8 cellular contexts compared by ENCODE assay signal in genomic region chrX:20141281-20142220, GRCh38. TPM values are rescaled to one million over a fixed set of nuclear protein-coding genes. Genes with fewer than 3 reads are reported as not detected.
DNase-seq lines count a peak whose midpoint lies in the region; ATAC-seq and TF ChIP-seq lines count a peak whose summit lies in the region.

A gene with protein sequence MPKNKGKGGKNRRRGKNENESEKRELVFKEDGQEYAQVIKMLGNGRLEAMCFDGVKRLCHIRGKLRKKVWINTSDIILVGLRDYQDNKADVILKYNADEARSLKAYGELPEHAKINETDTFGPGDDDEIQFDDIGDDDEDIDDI (minus strand): TSS chrX:20141838. CDS start chrX:20141640, 198 bp downstream.

- H3K9me3 Mint-ChIP-seq in activated naive CD8-positive, alpha-beta T cell (ENCODE audit: low read depth), result no peaks in the 10 kb centered on the region

- peak within 1 kb of the TSS; percentile 86 for H2AFZ ChIP-seq in osteoblast (ENCODE audit: low read length)

- H3K4me3 Mint-ChIP-seq in activated naive CD8-positive, alpha-beta T cell, result peak within 1 kb of the TSS; percentile 91

- H3K27ac ChIP-seq in osteoblast (ENCODE audit: low read depth, low read length) (peak within 1 kb of the TSS; percentile 86), thoracic aorta (peak within 1 kb of the TSS; percentile 78 to 82)

- no peaks in the 10 kb centered on the region for H3K27me3 ChIP-seq in osteoblast (ENCODE audit: insufficient read depth, low read length)
- H3K27me3 ChIP-seq in thoracic aorta (replicated peaks; ENCODE audit: insufficient read depth), result no peaks in the 10 kb centered on the region

- DNase-seq in GM10248 (ENCODE audit: extremely low spot score) (peak; percentile 93), NCI-H1105 (lab: John Stamatoyannopoulos, UW) (peak; percentile 90), SKM-1 treated with dmso at 0.1 percent for 144 hours (lab: John Stamatoyannopoulos, UW; ENCODE audit: unreplicated experiment) (peak; percentile 86), glomerular visceral epithelial cell (ENCODE audit: extremely low spot score) (peak; percentile 96), osteoblast (ENCODE audit: insufficient read length, low spot score, missing footprints) (peak; percentile 91), thoracic aorta (ENCODE audit: low spot score) (peak; percentile 79)

- H3K4me3 ChIP-seq in osteoblast (ENCODE audit: insufficient read depth, low read length) (peak within 1 kb of the TSS; percentile 93), thoracic aorta (peak within 1 kb of the TSS; percentile 82)

- H3K36me3 ChIP-seq in osteoblast (ENCODE audit: insufficient read depth, low read length) (peaks cover 16% of the 10 kb centered on the region), thoracic aorta (peaks cover 2% of the 10 kb centered on the region)

- peaks cover 14% of the 10 kb centered on the region for H3K4me1 ChIP-seq in osteoblast (ENCODE audit: insufficient read depth, low read length)
- H3K4me1 ChIP-seq in thoracic aorta (ENCODE audit: control insufficient read depth in 1 of 2, low read depth in 2 of 2), result peaks cover 0 to 18% of the 10 kb centered on the region in 2 donors

- peaks cover 43% of the 10 kb centered on the region for H3K79me2 ChIP-seq in osteoblast (ENCODE audit: insufficient read depth, low read length)

- no peak for TF ChIP-seq CTCF in GM10248 (IDR thresholded peaks at IDR 0.05; ENCODE audit: control extremely low read depth, extremely low read depth, low read depth, missing control alignments)
- TF ChIP-seq CTCF in osteoblast (IDR thresholded peaks at IDR 0.05; ENCODE audit: extremely low read depth, low read depth, low read length), result no peak
- no peak for TF ChIP-seq CTCF in thoracic aorta (IDR thresholded peaks at IDR 0.05)

- no peaks in the 10 kb centered on the region for H3K9me3 ChIP-seq in osteoblast (ENCODE audit: low read depth, low read length)
- H3K9me3 ChIP-seq in thoracic aorta, result no peaks in the 10 kb centered on the region

- peak within 1 kb of the TSS; percentile 87 for H3K4me2 ChIP-seq in osteoblast (ENCODE audit: insufficient read depth, low read length)

- peaks cover 39% of the 10 kb centered on the region for H3K4me1 Mint-ChIP-seq in activated naive CD8-positive, alpha-beta T cell (ENCODE audit: low read depth)

- H4K20me1 ChIP-seq in osteoblast (ENCODE audit: insufficient read depth, low read length), result peaks cover 23% of the 10 kb centered on the region

- ATAC-seq in HG02623 (IDR thresholded peaks at IDR 0.05; ENCODE audit: unreplicated experiment) (peak; percentile 97), thoracic aorta (ENCODE audit: insufficient number of reproducible peaks, low FRiP score, low read depth) (peak; percentile 98)

- no peaks in the 10 kb centered on the region for H3K27me3 Mint-ChIP-seq in activated naive CD8-positive, alpha-beta T cell

- no peaks in the 10 kb centered on the region for H3K36me3 Mint-ChIP-seq in activated naive CD8-positive, alpha-beta T cell

- POLR2A ChIA-PET in GM10248 (lab: Yijun Ruan, JAX), result interaction anchor here (0.8 kb wide), 1 partner anchor 610 kb away, joined by 7 read pairs; no protein-coding TSS in a partner anchor

- CTCF ChIA-PET in GM10248 (lab: Yijun Ruan, JAX), result interaction anchor here (0.7 kb wide), 1 partner anchor 40 kb away, joined by 3 read pairs; no protein-coding TSS in a partner anchor

- peak within 1 kb of the TSS; percentile 82 for H3K27ac Mint-ChIP-seq in activated naive CD8-positive, alpha-beta T cell

RNA-seq across cellular contexts. Expression of the gene that starts here (rescaled TPM):
- total RNA-seq in osteoblast, result 29.0 and 42.4 TPM in 2 replicates
- 10 to 100 TPM; 18.8 to 45.4 TPM for total RNA-seq in thoracic aorta

Comparison
In these comparisons a context has a peak if more than half of its experiments do, and no peak if none do; other contexts are left out.
1. Peak in every context shown above with its lines: DNase-seq, ATAC-seq, H3K4me3 ChIP-seq and H3K27ac ChIP-seq.